ENCODE assay signal across 8 cellular contexts in the genomic region with DNA sequence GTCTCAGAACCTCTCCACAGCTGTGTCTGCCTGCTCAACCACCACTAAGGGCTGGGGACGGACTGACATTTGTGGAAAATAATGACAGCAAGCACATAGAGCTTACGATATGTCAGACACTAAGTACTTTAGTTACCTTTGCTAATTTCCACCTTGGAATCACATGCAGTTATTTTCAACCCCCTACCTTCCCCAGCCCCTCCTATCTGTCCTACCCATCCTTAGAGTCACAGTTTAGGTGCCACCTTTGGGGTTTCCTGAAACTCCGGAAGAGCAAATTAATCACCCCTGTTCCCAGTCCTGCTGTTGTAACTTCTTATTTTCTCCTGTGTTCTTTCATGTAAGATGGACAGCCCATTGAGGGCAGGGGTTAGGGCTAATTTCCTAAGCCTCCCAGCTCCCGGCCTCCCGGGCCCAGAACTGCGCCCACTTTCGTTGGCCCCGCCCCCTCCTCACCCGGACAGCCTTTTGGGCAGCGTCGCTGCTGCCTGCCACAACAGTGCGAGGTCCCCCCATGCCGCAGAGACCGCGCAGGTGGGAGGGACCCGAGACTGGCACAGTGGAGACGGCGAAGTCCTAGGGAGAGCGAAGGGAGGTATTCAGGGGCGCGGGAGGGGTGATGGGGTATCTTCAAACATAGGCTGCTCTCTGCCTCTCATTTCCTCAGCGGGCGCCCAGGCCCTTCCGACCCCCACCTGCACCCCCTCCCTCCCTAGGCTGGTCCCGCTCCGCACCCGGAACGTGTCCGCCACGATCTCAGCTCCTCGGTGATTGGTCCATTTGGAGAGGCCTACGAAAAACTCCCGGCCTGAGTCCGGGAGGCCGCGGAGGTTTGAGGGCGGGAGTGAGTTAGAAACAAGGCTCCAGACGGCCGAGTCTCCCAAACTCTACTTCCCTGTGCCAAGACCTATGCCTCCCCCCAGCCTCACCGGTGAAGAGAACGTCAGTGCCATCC. TPM values are rescaled to one million over a fixed set of nuclear protein-coding genes. Genes with fewer than 3 reads are reported as not detected.
DNase-seq lines count a peak whose midpoint lies in the region; ATAC-seq and TF ChIP-seq lines count a peak whose summit lies in the region.
"Had no signal": no experiment of that assay in that cellular context is flagged by ENCODE, and none has a peak within 500 bp of the region (broad histone marks: within the 10 kb centered on the region; RNA-seq: fewer than 3 reads in every experiment).

No MANE protein-coding gene starts in this region.

- H3K27ac Mint-ChIP-seq in T-helper 17 cell: peak overlapping the region; percentile 75
- peak overlapping the region; percentile 98 for H3K27ac Mint-ChIP-seq in stimulated activated naive B cell treated with anti-CD40 and anti-IgM and Interleukin-4, amounts not matched to agents 10 μg/mL and 1 μg/mL and 100 μg/mL, for 72 hours

- peak overlapping the region; percentile 96 for H3K4me3 Mint-ChIP-seq in T-helper 17 cell
- H3K4me3 Mint-ChIP-seq in stimulated activated naive B cell treated with anti-CD40 and anti-IgM and Interleukin-4, amounts not matched to agents 10 μg/mL and 1 μg/mL and 100 μg/mL, for 72 hours: peak overlapping the region; percentile 95 to 97

- peaks cover 40% of the 10 kb centered on the region for H3K4me1 Mint-ChIP-seq in T-helper 17 cell
- H3K4me1 Mint-ChIP-seq in stimulated activated naive B cell treated with anti-CD40 and anti-IgM and Interleukin-4, amounts not matched to agents 10 μg/mL and 1 μg/mL and 100 μg/mL, for 72 hours: peaks cover 57 to 79% of the 10 kb centered on the region in 2 donors

- DNase-seq in H7: peak; percentile 63
- no peak for DNase-seq in T-helper 17 cell
- no peak for DNase-seq in left ventricle myocardium inferior
- DNase-seq in stimulated activated naive B cell treated with anti-CD40 and anti-IgM and Interleukin-4, amounts not matched to agents 10 μg/mL and 1 μg/mL and 100 μg/mL, for 72 hours: no peak
- DNase-seq in glomerular visceral epithelial cell (ENCODE audit: extremely low spot score): no peak

- peaks cover 54% of the 10 kb centered on the region for H3K4me1 ChIP-seq in left ventricle myocardium inferior

- H3K27me3 Mint-ChIP-seq in T-helper 17 cell: no peaks in the 10 kb centered on the region
- no peaks in the 10 kb centered on the region for H3K27me3 Mint-ChIP-seq in stimulated activated naive B cell treated with anti-CD40 and anti-IgM and Interleukin-4, amounts not matched to agents 10 μg/mL and 1 μg/mL and 100 μg/mL, for 72 hours

- H3K9me3 Mint-ChIP-seq in stimulated activated naive B cell treated with anti-CD40 and anti-IgM and Interleukin-4, amounts not matched to agents 10 μg/mL and 1 μg/mL and 100 μg/mL, for 72 hours: no peaks in the 10 kb centered on the region

- no peak overlapping the region for H3K4me3 ChIP-seq in H7 (ENCODE audit: insufficient read depth, low read depth, low read length)
- peak overlapping the region; percentile 93 for H3K4me3 ChIP-seq in left ventricle myocardium inferior

- no peak for ATAC-seq in T-helper 17 cell
- no peak for ATAC-seq in stimulated activated naive B cell treated with anti-CD40 and anti-IgM and Interleukin-4, amounts not matched to agents 10 μg/mL and 1 μg/mL and 100 μg/mL, for 72 hours (replicated peaks)
- ATAC-seq in GM18867 (IDR thresholded peaks at IDR 0.05; ENCODE audit: unreplicated experiment): no peak
- no peak for ATAC-seq in GM19463 (IDR thresholded peaks at IDR 0.05; ENCODE audit: unreplicated experiment)

- H3K36me3 ChIP-seq in H7 (replicated peaks; ENCODE audit: control insufficient read depth, insufficient read depth, low read length) (peaks cover 18% of the 10 kb centered on the region), left ventricle myocardium inferior (peaks cover 52% of the 10 kb centered on the region)

- peaks cover 5% of the 10 kb centered on the region for H3K36me3 Mint-ChIP-seq in T-helper 17 cell (ENCODE audit: low read depth)
- H3K36me3 Mint-ChIP-seq in stimulated activated naive B cell treated with anti-CD40 and anti-IgM and Interleukin-4, amounts not matched to agents 10 μg/mL and 1 μg/mL and 100 μg/mL, for 72 hours: peaks cover 39 to 51% of the 10 kb centered on the region in 2 donors

- H3K27me3 ChIP-seq in H7 (ENCODE audit: control insufficient read depth, insufficient read depth, low read length): no peaks in the 10 kb centered on the region
- no peaks in the 10 kb centered on the region for H3K27me3 ChIP-seq in left ventricle myocardium inferior (ENCODE audit: low read depth)

- intact Hi-C loops in left ventricle myocardium inferior (cut with micrococcal nuclease): no loop called here

- peak overlapping the region; percentile 98 for H3K27ac ChIP-seq in left ventricle myocardium inferior (replicated peaks)

- no peak for TF ChIP-seq CTCF in left ventricle myocardium inferior (IDR thresholded peaks at IDR 0.05; ENCODE audit: borderline replicate concordance)

- H3K9me3 ChIP-seq in T-helper 17 cell (ENCODE audit: control insufficient read depth, low read length, poor library complexity, severe bottlenecking): no peaks in the 10 kb centered on the region
- H3K9me3 ChIP-seq in left ventricle myocardium inferior (replicated peaks): no peaks in the 10 kb centered on the region

RNA-seq across cellular contexts. Expression of a gene that starts 1.1 kb away (rescaled TPM):
- 83.6 and 99.2 TPM in 2 replicates for total RNA-seq in H7 (2014; rRNA removed; shearing (Covaris generic))
- total RNA-seq in T-helper 17 cell (1 to 10 TPM; 4.7 to 7.3 TPM), left ventricle myocardium inferior (36.1 TPM)

RNA-seq across cellular contexts. Expression of a gene that starts 4.8 kb away (rescaled TPM):
- not detected in 2 replicates for total RNA-seq in H7 (2014; rRNA removed; shearing (Covaris generic))
- total RNA-seq in T-helper 17 cell (100 to 1,000 TPM in 1 of 2 donors, 1 to 10 TPM in 1; 3.4 to 129 TPM), left ventricle myocardium inferior (0.19 TPM)
- total RNA-seq: T-helper 1 cell treated with Interleukin-12 subunit alpha and Interleukin-12 subunit beta and Interleukin-4 antibody, amounts not matched to agents 30 ng/mL and 1 ng/mL, for 36 hours had no signal

RNA-seq across cellular contexts. Expression of a gene that starts 6.4 kb away (rescaled TPM):
- total RNA-seq in H7 (2014; rRNA removed; shearing (Covaris generic)): not detected in 2 replicates
- total RNA-seq in T-helper 17 cell (not detected), left ventricle myocardium inferior (not detected)
- total RNA-seq: T-helper 1 cell treated with Interleukin-12 subunit alpha and Interleukin-12 subunit beta and Interleukin-4 antibody, amounts not matched to agents 30 ng/mL and 1 ng/mL, for 36 hours had no signal

RNA-seq across cellular contexts. Expression of a gene that starts 8.3 kb away (rescaled TPM):
- 456 and 621 TPM in 2 replicates for total RNA-seq in H7 (2014; rRNA removed; shearing (Covaris generic))
- total RNA-seq in T-helper 17 cell: 100 to 1,000 TPM; 145 to 152 TPM
- 78.0 TPM for total RNA-seq in left ventricle myocardium inferior

RNA-seq across cellular contexts. Expression of a gene that starts 11.8 kb away (rescaled TPM):
- 19.5 and 28.4 TPM in 2 replicates for total RNA-seq in H7 (2014; rRNA removed; shearing (Covaris generic))
- total RNA-seq in T-helper 17 cell (10 to 100 TPM; 12.9 to 18.3 TPM), left ventricle myocardium inferior (1.3 TPM)
